Comparison of ENCODE assay signal across 22 cellular contexts in the genomic region with DNA sequence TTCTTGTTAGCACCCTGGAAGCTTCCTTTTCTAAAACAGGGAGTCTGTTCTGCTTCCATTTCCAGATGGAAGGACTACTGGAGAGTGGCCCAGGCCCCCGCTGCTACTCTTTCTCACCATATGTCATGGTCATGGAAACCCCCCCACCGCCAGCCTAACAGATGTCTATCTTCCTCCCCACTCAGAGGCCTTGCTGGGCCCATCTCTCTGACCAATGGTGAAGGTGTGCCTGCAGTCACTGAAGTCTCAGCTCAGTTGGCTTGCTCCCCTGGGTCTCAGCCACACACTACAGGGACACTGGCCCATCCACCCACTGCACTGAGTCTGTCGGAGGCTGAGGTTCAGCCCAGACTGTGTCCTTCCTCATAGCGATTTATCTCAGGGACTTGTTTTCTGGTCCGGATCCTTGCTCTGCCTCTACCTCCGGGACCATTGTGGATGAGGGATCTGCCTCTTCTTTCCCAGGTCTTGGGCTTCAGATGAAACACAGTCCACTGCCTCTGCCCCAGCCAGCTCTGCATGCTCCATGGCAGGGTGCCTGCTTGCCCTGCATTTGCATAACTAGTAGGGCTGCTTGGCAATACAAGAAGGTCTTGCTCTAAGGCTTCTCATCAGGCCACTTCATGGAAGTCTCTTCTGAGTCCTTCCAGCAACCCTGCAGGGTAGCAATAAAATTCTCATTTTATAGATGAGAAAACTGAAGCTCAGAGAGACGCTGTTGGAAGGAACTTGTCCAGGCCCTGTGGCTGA.
"Had no signal": no experiment of that assay in that cellular context is flagged by ENCODE, and none has a peak within 500 bp of the region (broad histone marks: within the 10 kb centered on the region; RNA-seq: fewer than 3 reads in every experiment).

No MANE protein-coding gene starts in this region.

- H3K27me3 Mint-ChIP-seq: T-cell had no signal

- H3K36me3 Mint-ChIP-seq: activated naive CD4-positive, alpha-beta T cell treated with anti-CD3 and anti-CD28 coated beads, Interleukin-2, amount 50 U/mL, for 72 hours had no signal

- H3K4me1 ChIP-seq: vagina had no signal

- H3K27me3 ChIP-seq: adrenal gland, dorsolateral prefrontal cortex, tibial nerve, vagina had no signal

- H3K27ac ChIP-seq: adrenal gland, tibial nerve, vagina had no signal

- H3K9me3 Mint-ChIP-seq: activated naive CD4-positive, alpha-beta T cell treated with anti-CD3 and anti-CD28 coated beads, Interleukin-2, amount 50 U/mL, for 72 hours; activated T-cell treated with anti-CD3 and anti-CD28 coated beads, Interleukin-2, amount 50 U/mL, for 4 hours; mesothelial cell of epicardium; nephron progenitor cell; T-cell had no signal

- H3K4me3 ChIP-seq: adrenal gland, dorsolateral prefrontal cortex, lung, tibial nerve, vagina had no signal

- H3K4me3 Mint-ChIP-seq: activated T-cell treated with anti-CD3 and anti-CD28 coated beads, Interleukin-2, amount 50 U/mL, for 4 hours; mesothelial cell of epicardium; nephron progenitor cell; T-cell had no signal

- H3K4me1 Mint-ChIP-seq: mesothelial cell of epicardium, nephron progenitor cell had no signal

- H3K27ac Mint-ChIP-seq: mesothelial cell of epicardium, nephron progenitor cell, T-cell had no signal

- H3K36me3 ChIP-seq: adrenal gland, tibial nerve, vagina had no signal

- DNase-seq: activated CD4-positive, alpha-beta T cell treated with anti-CD3 and anti-CD28 coated beads, Interleukin-2, amount 50 U/mL, for 1 hour; activated CD8-positive, alpha-beta memory T cell treated with anti-CD3 and anti-CD28 coated beads, Interleukin-2, amount 50 U/mL, for 4 hours; activated effector memory CD4-positive, alpha-beta T cell treated with Interleukin-2 at 50 U/mL for 16 hours; activated T-cell treated with anti-CD3 and anti-CD28 coated beads, Interleukin-2, amount 50 U/mL, for 4 hours; adrenal gland; foreskin fibroblast; hippocampal formation; islet precursor cell; left colon; nephron progenitor cell; stimulated activated CD4-positive, alpha-beta T cell treated with anti-CD3 and anti-CD28 coated beads, Interleukin-12 subunit alpha, Interleukin-12 subunit beta, amount 100 ng/mL, for 4 hours; stimulated activated CD4-positive, alpha-beta T cell treated with anti-CD3 and anti-CD28 coated beads, Interleukin-2, amount 100 ng/mL, for 24 hours; stimulated activated naive CD4-positive, alpha-beta T cell treated with Interleukin-2 at 50 U/mL for 16 hours; T-cell; T-helper 9 cell had no signal

- ATAC-seq: activated CD4-positive, CD25-positive, alpha-beta regulatory T cell treated with anti-CD3 and anti-CD28 coated beads, Interleukin-2, amount 50 U/mL, for 24 hours; activated naive CD4-positive, alpha-beta T cell treated with anti-CD3 and anti-CD28 coated beads, Interleukin-2, amount 50 U/mL, for 72 hours; activated T-cell treated with anti-CD3 and anti-CD28 coated beads, Interleukin-2, amount 50 U/mL, for 4 hours; left colon; T-cell had no signal
